ENCODE assay signal across 3 cellular contexts in genomic region chr3:116618138-116618537, GRCh38.
TF ChIP-seq lines count a peak whose summit lies in the region.

No MANE protein-coding gene starts in this region.

TF ChIP-seq in HepG2, 621 proteins besides CTCF, POLR2A, EP300 and RAD21:
- TF ChIP-seq ATF1 (CRISPR knock-in tag; IDR thresholded peaks at IDR 0.05), result no peak
- TF ChIP-seq TP53 (CRISPR knock-in tag; conservative IDR thresholded peaks at IDR 0.05), result peak; percentile 94

TF ChIP-seq in H1, 55 proteins besides CTCF, POLR2A, EP300 and RAD21:
- TF ChIP-seq CEBPB (IDR thresholded peaks at IDR 0.05; ENCODE audit: low read depth, low read length) (no peak), ATF2 (IDR thresholded peaks at IDR 0.05; ENCODE audit: low read length) (no peak)

TF ChIP-seq in SK-N-SH treated with all-trans-retinoic acid at 6 μM for 48 hours, 23 proteins besides CTCF, POLR2A, EP300 and RAD21:
- TF ChIP-seq ZFP3 (CRISPR knock-in tag; IDR thresholded peaks at IDR 0.05) (no peak), GLIS3 (CRISPR knock-in tag; IDR thresholded peaks at IDR 0.05) (no peak), OSR1 (CRISPR knock-in tag; IDR thresholded peaks at IDR 0.05) (no peak)
- TF ChIP-seq, protein P1, sequence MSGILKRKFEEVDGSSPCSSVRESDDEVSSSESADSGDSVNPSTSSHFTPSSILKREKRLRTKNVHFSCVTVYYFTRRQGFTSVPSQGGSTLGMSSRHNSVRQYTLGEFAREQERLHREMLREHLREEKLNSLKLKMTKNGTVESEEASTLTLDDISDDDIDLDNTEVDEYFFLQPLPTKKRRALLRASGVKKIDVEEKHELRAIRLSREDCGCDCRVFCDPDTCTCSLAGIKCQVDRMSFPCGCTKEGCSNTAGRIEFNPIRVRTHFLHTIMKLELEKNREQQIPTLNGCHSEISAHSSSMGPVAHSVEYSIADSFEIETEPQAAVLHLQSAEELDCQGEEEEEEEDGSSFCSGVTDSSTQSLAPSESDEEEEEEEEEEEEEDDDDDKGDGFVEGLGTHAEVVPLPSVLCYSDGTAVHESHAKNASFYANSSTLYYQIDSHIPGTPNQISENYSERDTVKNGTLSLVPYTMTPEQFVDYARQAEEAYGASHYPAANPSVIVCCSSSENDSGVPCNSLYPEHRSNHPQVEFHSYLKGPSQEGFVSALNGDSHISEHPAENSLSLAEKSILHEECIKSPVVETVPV (CRISPR knock-in tag; IDR thresholded peaks at IDR 0.05), result no peak
